In genomic region chr2:58045580-58046334, GRCh38 we compare ENCODE assay signal across 9 cellular contexts. TPM values are rescaled to one million over a fixed set of nuclear protein-coding genes. Genes with fewer than 3 reads are reported as not detected.
DNase-seq lines count a peak whose midpoint lies in the region; ATAC-seq, FAIRE-seq and TF ChIP-seq lines count a peak whose summit lies in the region.
"Had no signal": no experiment of that assay in that cellular context is flagged by ENCODE, and none has a peak within 500 bp of the region (broad histone marks: within the 10 kb centered on the region; RNA-seq: fewer than 3 reads in every experiment).

No MANE protein-coding gene starts in this region.

- FAIRE-seq in urothelium cell line (lab: Jason Lieb, UNC), result no peak
- FAIRE-seq: colon had no signal

- DNase-seq in H9 (no peak), activated B cell treated with CpG ODN at 0.5 μM for 24 hours (peak; percentile 16), heart right ventricle (no peak), AG08396 (ENCODE audit: low spot score) (no peak), head of caudate nucleus (no peak), urothelium cell line (ENCODE audit: low spot score) (no peak)

- H3K27me3 ChIP-seq in H9 (ENCODE audit: insufficient read depth, low read length), result no peaks in the 10 kb centered on the region
- H3K27me3 ChIP-seq in heart right ventricle, result no peaks in the 10 kb centered on the region
- H3K27me3 ChIP-seq in skeletal muscle tissue (ENCODE audit: control insufficient read depth in 3 of 3, insufficient read depth in 3 of 3, low read length in 3 of 3), result no peaks in the 10 kb centered on the region

- H3K4me3 ChIP-seq in heart right ventricle (peak overlapping the region; percentile 46 to 84 (median 73)), skeletal muscle tissue (ENCODE audit: low read length in 3 of 3) (peak overlapping the region; percentile 74 to 93 (median 83))

- H4K8ac ChIP-seq in H9 (replicated peaks; ENCODE audit: insufficient read length, low read depth, low read length), result no peak overlapping the region

- no peaks in the 10 kb centered on the region for H3K79me1 ChIP-seq in H9 (ENCODE audit: insufficient read depth, low read depth, low read length, poor library complexity, severe bottlenecking)

- H3K4me1 ChIP-seq in H9 (ENCODE audit: insufficient read depth, low read length), result peaks cover 2% of the 10 kb centered on the region; the same call in 1 of the 2 replicates
- peaks cover 3 to 43% (median 25%) of the 10 kb centered on the region in 9 donors for H3K4me1 ChIP-seq in heart right ventricle
- peaks cover 0 to 9% (median 4%) of the 10 kb centered on the region in 3 donors for H3K4me1 ChIP-seq in skeletal muscle tissue (ENCODE audit: control insufficient read depth in 3 of 3, insufficient read depth in 3 of 3, low read length in 3 of 3)

- CTCF ChIA-PET in activated B cell treated with CpG ODN at 0.5 μM for 24 hours (lab: Charles Lee), result interaction anchor here (1.3 to 1.4 kb wide), 4 partner anchors 13 to 140 kb away, joined by 5 to 7 read pairs (median 6); no protein-coding TSS in a partner anchor

- no peak overlapping the region for H3K4ac ChIP-seq in H9 (ENCODE audit: low read depth, low read length)

- no peak overlapping the region for H3K56ac ChIP-seq in H9 (ENCODE audit: insufficient read length, low read depth, low read length)

- POLR2A ChIA-PET in activated B cell treated with CpG ODN at 0.5 μM for 24 hours (lab: Charles Lee), result interaction anchor here (0.6 to 3.6 kb wide), 26 partner anchors 9 to 192 kb away, joined by 3 to 83 read pairs (median 5); no protein-coding TSS in a partner anchor

- H2BK15ac ChIP-seq in H9 (ENCODE audit: low read depth, low read length), result no peak overlapping the region

- H3K27ac Mint-ChIP-seq in H9 (peak overlapping the region; percentile 87 to 93 (median 87); a peak in 4 of 7 replicates), activated B cell treated with CpG ODN at 0.5 μM for 24 hours (peak overlapping the region; percentile 95)

- no peaks in the 10 kb centered on the region for H3K79me2 ChIP-seq in H9 (ENCODE audit: insufficient read depth, low read length)

- no peak overlapping the region for H3K14ac ChIP-seq in H9 (ENCODE audit: insufficient read depth, low read length)

- H3K4me3 Mint-ChIP-seq in H9, result peak overlapping the region; percentile 78 to 83
- H3K4me3 Mint-ChIP-seq in activated B cell treated with CpG ODN at 0.5 μM for 24 hours, result peak overlapping the region; percentile 91

- TF ChIP-seq CTCF in H9 (conservative IDR thresholded peaks at IDR 0.05) (no peak), activated B cell treated with CpG ODN at 0.5 μM for 24 hours (IDR thresholded peaks at IDR 0.05) (no peak), heart right ventricle (IDR thresholded peaks at IDR 0.05) (no peak)

- WGBS in H9 (ENCODE audit: extremely low coverage, insufficient read length, low lambda C conversion rate), result no CpG with 5 or more reads among the region's 17 CpGs
- WGBS in heart right ventricle, 2 donors, result 76% methylated on average over 17 of the region's 17 CpGs

- H3K4me2 ChIP-seq in H9 (ENCODE audit: insufficient read depth, insufficient read length, low read length), result peak overlapping the region; percentile 97

- H3K36me3 Mint-ChIP-seq in H9 (ENCODE audit: insufficient read depth in 1 of 3, low read depth in 3 of 3), result peaks cover 3 to 8% (median 7%) of the 10 kb centered on the region in 3 experiments; a peak in 5 of 7 replicates
- H3K36me3 Mint-ChIP-seq in activated B cell treated with CpG ODN at 0.5 μM for 24 hours (ENCODE audit: low read depth), result peaks cover 20% of the 10 kb centered on the region

- no peaks in the 10 kb centered on the region for H3K9me3 ChIP-seq in H9 (ENCODE audit: control insufficient read depth, low read depth, low read length)
- no peaks in the 10 kb centered on the region for H3K9me3 ChIP-seq in heart right ventricle
- no peaks in the 10 kb centered on the region for H3K9me3 ChIP-seq in skeletal muscle tissue (ENCODE audit: control insufficient read depth in 3 of 3, low read length in 3 of 3)

- no peak overlapping the region for H2AK5ac ChIP-seq in H9 (ENCODE audit: insufficient read length, low read length)

- H3K27me3 Mint-ChIP-seq in H9 (ENCODE audit: low read depth), result no peaks in the 10 kb centered on the region
- no peaks in the 10 kb centered on the region for H3K27me3 Mint-ChIP-seq in activated B cell treated with CpG ODN at 0.5 μM for 24 hours

- H3T11ph ChIP-seq in H9 (ENCODE audit: low read length), result no peak overlapping the region

- ATAC-seq in activated B cell treated with CpG ODN at 0.5 μM for 24 hours (ENCODE audit: low read depth) (no peak), heart right ventricle (no peak), HG03108 (IDR thresholded peaks at IDR 0.05; ENCODE audit: unreplicated experiment) (no peak)

- H3K27ac ChIP-seq in H9 (ENCODE audit: insufficient read length, low read depth, low read length) (peak overlapping the region; percentile 93), heart right ventricle (peak overlapping the region; percentile 89 to 97 (median 94)), skeletal muscle tissue (ENCODE audit: low read depth, low read length) (peak overlapping the region; percentile 84)

- H3K36me3 ChIP-seq in heart right ventricle (peaks cover 0 to 21% (median 4%) of the 10 kb centered on the region in 9 donors), skeletal muscle tissue (ENCODE audit: control insufficient read depth in 3 of 3, insufficient read depth in 3 of 3, low read length in 3 of 3) (peaks cover 0 to 6% (median 2%) of the 10 kb centered on the region in 3 donors)

- no peak overlapping the region for H3K23ac ChIP-seq in H9 (ENCODE audit: insufficient read length, low read depth, low read length)

- H2BK12ac ChIP-seq in H9 (ENCODE audit: insufficient read length, low read depth, low read length), result no peak overlapping the region

- peak overlapping the region; percentile 88 for H2AFZ ChIP-seq in H9 (ENCODE audit: low read length)

- peaks cover 13% of the 10 kb centered on the region for H3K23me2 ChIP-seq in H9 (ENCODE audit: insufficient read length, low read depth, low read length, poor library complexity, severe bottlenecking)

- no peak overlapping the region for H3K18ac ChIP-seq in H9 (ENCODE audit: insufficient read length, low read depth, low read length)

- H3K4me1 Mint-ChIP-seq in H9, result peaks cover 21 to 28% of the 10 kb centered on the region in 2 experiments
- peaks cover 50% of the 10 kb centered on the region for H3K4me1 Mint-ChIP-seq in activated B cell treated with CpG ODN at 0.5 μM for 24 hours

- peak overlapping the region; percentile 92 for H4K5ac ChIP-seq in H9 (ENCODE audit: insufficient read length, low read depth, low read length)

- no peak overlapping the region for H2BK5ac ChIP-seq in H9 (ENCODE audit: insufficient read length, low read length)

- intact Hi-C loops in activated B cell treated with CpG ODN at 0.5 μM for 24 hours (cut with micrococcal nuclease) (loop anchor here (1.0 to 5.0 kb wide), 7 partner anchors 10 to 285 kb away; partner anchors contain the start of gene FANCL), heart right ventricle (cut with DNase I) (loop anchor here in 2 of 10 donors (2.0 to 10.0 kb wide), 3 partner anchors 91 to 199 kb away; partner anchors contain the start of gene FANCL (in 2 of the 2)), head of caudate nucleus (cut with DNase I) (no loop called here)

- H3K9me3 Mint-ChIP-seq in H9, result no peaks in the 10 kb centered on the region
- no peaks in the 10 kb centered on the region for H3K9me3 Mint-ChIP-seq in activated B cell treated with CpG ODN at 0.5 μM for 24 hours

- no peak overlapping the region for H4K91ac ChIP-seq in H9 (ENCODE audit: insufficient read length, low read depth, low read length)

- no peak overlapping the region for H2BK20ac ChIP-seq in H9 (ENCODE audit: low read depth, low read length, poor library complexity, severe bottlenecking)

- H2BK120ac ChIP-seq in H9 (ENCODE audit: low read depth, low read length, poor library complexity, severe bottlenecking), result peak overlapping the region; percentile 12

- H3K9ac ChIP-seq in H9 (ENCODE audit: extremely low read depth, insufficient read length, low read length), result peak overlapping the region; percentile 93
- H3K9ac ChIP-seq in skeletal muscle tissue (ENCODE audit: low read depth in 1 of 3, low read length in 3 of 3), result peak overlapping the region; percentile 79 to 92 (median 85)

- H4K20me1 ChIP-seq in H9 (ENCODE audit: control insufficient read depth, insufficient read depth, insufficient read length), result no peaks in the 10 kb centered on the region

RNA-seq across cellular contexts. Expression of gene VRK2, which starts 0.8 kb away (rescaled TPM):
- 22.6 and 23.8 TPM in 2 replicates for total RNA-seq in H9 (2021)
- 60.0 and 63.0 TPM in 2 replicates for total RNA-seq in activated B cell treated with CpG ODN at 0.5 μM for 24 hours
- 10 to 100 TPM; 22.8 to 31.0 (median 26.6) TPM for total RNA-seq in heart right ventricle
- 1 to 10 TPM; 8.4 to 8.6 TPM for polyA plus RNA-seq in heart right ventricle
- 9.9 TPM for total RNA-seq in skeletal muscle tissue
